1 cellular context compared by ENCODE assay signal in the genomic region with DNA sequence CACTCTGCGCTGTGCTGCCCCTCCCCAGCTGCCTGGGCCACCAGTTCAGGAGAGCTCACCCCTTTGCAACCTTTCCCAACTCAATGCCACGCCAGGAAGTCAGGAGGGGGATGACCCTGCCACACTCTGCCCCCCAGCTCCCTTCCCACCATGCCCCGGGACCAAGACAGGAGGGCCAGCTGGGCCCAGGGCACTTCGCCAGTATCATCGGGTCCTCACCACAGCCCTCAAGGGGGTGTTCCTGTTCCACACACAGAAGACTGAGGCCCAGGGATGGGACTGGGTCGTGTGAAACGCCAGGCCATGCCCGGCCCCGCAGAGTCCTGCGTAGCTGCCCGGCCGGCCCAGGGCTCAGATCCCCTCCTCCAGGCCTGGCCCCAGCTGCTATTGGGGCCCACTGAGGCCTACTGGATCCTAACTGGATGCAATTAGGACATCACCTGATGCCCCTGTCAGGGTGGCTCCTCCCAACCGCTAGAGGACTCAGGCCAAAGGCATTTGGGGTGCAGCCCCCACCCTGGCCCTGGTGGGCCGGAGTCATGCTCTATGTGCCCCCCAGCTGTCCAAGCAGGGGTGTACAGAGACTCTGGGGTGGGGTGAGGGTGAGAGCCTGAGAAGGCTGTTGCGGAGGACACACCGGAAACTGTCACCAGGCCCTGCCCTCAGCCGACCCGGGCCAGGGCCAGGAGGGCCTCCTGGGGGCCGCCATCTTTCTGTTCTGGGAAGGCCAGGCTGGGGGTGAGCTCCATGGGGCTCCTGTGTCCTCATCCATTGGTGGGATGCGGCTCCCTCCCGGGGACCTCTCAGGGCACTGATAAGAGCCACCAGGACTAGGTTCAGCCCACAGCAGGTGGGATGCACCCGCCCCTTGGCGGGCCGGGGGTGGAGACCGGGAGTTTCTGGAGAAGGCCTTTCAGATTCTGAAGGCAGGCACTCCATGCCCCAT.
TF ChIP-seq lines count a peak whose summit lies in the region.

No MANE protein-coding gene starts in this region.

TF ChIP-seq in HepG2, 621 proteins besides CTCF, POLR2A, EP300 and RAD21 (continued from another document and continues in another):
- TF ChIP-seq, protein P1, sequence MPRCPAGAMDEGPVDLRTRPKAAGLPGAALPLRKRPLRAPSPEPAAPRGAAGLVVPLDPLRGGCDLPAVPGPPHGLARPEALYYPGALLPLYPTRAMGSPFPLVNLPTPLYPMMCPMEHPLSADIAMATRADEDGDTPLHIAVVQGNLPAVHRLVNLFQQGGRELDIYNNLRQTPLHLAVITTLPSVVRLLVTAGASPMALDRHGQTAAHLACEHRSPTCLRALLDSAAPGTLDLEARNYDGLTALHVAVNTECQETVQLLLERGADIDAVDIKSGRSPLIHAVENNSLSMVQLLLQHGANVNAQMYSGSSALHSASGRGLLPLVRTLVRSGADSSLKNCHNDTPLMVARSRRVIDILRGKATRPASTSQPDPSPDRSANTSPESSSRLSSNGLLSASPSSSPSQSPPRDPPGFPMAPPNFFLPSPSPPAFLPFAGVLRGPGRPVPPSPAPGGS (CRISPR knock-in tag; IDR thresholded peaks at IDR 0.05) = no peak
- peak; percentile 69 for TF ChIP-seq PHF20 (CRISPR knock-in tag; IDR thresholded peaks at IDR 0.05)
- TF ChIP-seq HES4 (CRISPR knock-in tag; IDR thresholded peaks at IDR 0.05; ENCODE audit: borderline replicate concordance) = peak; percentile 17; the same call in 1 of the 2 replicates
- no peak; the same call in 1 of the 2 replicates for TF ChIP-seq TBX2 (CRISPR knock-in tag; IDR thresholded peaks at IDR 0.05; ENCODE audit: borderline replicate concordance)
- TF ChIP-seq, protein P2, sequence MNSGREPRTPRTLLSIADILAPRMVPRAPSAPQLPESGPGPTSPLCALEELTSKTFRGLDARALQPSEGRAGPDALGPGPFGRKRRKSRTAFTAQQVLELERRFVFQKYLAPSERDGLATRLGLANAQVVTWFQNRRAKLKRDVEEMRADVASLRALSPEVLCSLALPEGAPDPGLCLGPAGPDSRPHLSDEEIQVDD (CRISPR knock-in tag; IDR thresholded peaks at IDR 0.05; ENCODE audit: borderline replicate concordance) = no peak; the same call in 1 of the 2 replicates
- TF ChIP-seq MIER2 (CRISPR knock-in tag; IDR thresholded peaks at IDR 0.05) = no peak
- peak; percentile 86; the same call in 1 of the 2 replicates for TF ChIP-seq ZNF816 (CRISPR knock-in tag; IDR thresholded peaks at IDR 0.05; ENCODE audit: borderline replicate concordance)
- no peak for TF ChIP-seq ATRX (CRISPR knock-in tag; IDR thresholded peaks at IDR 0.05; ENCODE audit: borderline replicate concordance)
- TF ChIP-seq NCOA5 (CRISPR knock-in tag; IDR thresholded peaks at IDR 0.05) = no peak
- TF ChIP-seq HNF4G (IDR thresholded peaks at IDR 0.05; ENCODE audit: borderline replicate concordance, low read depth, low read length) = no peak
- peak; percentile 18; the same call in 1 of the 2 replicates for TF ChIP-seq HNF4G (CRISPR knock-in tag; IDR thresholded peaks at IDR 0.05; ENCODE audit: borderline replicate concordance, low read depth)
- TF ChIP-seq IRF2 (CRISPR knock-in tag; IDR thresholded peaks at IDR 0.05) = no peak
- no peak for TF ChIP-seq NAIF1 (CRISPR knock-in tag; IDR thresholded peaks at IDR 0.05; ENCODE audit: borderline replicate concordance)
- TF ChIP-seq, protein P3, sequence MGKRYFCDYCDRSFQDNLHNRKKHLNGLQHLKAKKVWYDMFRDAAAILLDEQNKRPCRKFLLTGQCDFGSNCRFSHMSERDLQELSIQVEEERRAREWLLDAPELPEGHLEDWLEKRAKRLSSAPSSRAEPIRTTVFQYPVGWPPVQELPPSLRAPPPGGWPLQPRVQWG (CRISPR knock-in tag; IDR thresholded peaks at IDR 0.05; ENCODE audit: borderline replicate concordance, low read depth) = no peak
- TF ChIP-seq, protein P4, sequence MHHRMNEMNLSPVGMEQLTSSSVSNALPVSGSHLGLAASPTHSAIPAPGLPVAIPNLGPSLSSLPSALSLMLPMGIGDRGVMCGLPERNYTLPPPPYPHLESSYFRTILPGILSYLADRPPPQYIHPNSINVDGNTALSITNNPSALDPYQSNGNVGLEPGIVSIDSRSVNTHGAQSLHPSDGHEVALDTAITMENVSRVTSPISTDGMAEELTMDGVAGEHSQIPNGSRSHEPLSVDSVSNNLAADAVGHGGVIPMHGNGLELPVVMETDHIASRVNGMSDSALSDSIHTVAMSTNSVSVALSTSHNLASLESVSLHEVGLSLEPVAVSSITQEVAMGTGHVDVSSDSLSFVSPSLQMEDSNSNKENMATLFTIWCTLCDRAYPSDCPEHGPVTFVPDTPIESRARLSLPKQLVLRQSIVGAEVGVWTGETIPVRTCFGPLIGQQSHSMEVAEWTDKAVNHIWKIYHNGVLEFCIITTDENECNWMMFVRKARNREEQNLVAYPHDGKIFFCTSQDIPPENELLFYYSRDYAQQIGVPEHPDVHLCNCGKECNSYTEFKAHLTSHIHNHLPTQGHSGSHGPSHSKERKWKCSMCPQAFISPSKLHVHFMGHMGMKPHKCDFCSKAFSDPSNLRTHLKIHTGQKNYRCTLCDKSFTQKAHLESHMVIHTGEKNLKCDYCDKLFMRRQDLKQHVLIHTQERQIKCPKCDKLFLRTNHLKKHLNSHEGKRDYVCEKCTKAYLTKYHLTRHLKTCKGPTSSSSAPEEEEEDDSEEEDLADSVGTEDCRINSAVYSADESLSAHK (CRISPR knock-in tag; IDR thresholded peaks at IDR 0.05; ENCODE audit: borderline replicate concordance) = no peak
- no peak for TF ChIP-seq ZNF780A (CRISPR knock-in tag; IDR thresholded peaks at IDR 0.05)
- 0 out of 2 replicates have a peak, but pooled peaks have one; percentile 43 for TF ChIP-seq SALL2 (CRISPR knock-in tag; IDR thresholded peaks at IDR 0.05)
- TF ChIP-seq ZNF354B (CRISPR knock-in tag; IDR thresholded peaks at IDR 0.05) = no peak
- TF ChIP-seq, protein P5, sequence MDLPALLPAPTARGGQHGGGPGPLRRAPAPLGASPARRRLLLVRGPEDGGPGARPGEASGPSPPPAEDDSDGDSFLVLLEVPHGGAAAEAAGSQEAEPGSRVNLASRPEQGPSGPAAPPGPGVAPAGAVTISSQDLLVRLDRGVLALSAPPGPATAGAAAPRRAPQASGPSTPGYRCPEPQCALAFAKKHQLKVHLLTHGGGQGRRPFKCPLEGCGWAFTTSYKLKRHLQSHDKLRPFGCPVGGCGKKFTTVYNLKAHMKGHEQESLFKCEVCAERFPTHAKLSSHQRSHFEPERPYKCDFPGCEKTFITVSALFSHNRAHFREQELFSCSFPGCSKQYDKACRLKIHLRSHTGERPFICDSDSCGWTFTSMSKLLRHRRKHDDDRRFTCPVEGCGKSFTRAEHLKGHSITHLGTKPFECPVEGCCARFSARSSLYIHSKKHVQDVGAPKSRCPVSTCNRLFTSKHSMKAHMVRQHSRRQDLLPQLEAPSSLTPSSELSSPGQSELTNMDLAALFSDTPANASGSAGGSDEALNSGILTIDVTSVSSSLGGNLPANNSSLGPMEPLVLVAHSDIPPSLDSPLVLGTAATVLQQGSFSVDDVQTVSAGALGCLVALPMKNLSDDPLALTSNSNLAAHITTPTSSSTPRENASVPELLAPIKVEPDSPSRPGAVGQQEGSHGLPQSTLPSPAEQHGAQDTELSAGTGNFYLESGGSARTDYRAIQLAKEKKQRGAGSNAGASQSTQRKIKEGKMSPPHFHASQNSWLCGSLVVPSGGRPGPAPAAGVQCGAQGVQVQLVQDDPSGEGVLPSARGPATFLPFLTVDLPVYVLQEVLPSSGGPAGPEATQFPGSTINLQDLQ (CRISPR knock-in tag; IDR thresholded peaks at IDR 0.05) = 0 out of 2 replicates have a peak, but pooled peaks have one; percentile 69
- TF ChIP-seq PPARG (CRISPR knock-in tag; conservative IDR thresholded peaks at IDR 0.05) = 0 out of 2 replicates have a peak, but pooled peaks have one; percentile 7
- TF ChIP-seq, protein P6, sequence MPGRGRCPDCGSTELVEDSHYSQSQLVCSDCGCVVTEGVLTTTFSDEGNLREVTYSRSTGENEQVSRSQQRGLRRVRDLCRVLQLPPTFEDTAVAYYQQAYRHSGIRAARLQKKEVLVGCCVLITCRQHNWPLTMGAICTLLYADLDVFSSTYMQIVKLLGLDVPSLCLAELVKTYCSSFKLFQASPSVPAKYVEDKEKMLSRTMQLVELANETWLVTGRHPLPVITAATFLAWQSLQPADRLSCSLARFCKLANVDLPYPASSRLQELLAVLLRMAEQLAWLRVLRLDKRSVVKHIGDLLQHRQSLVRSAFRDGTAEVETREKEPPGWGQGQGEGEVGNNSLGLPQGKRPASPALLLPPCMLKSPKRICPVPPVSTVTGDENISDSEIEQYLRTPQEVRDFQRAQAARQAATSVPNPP (CRISPR knock-in tag; IDR thresholded peaks at IDR 0.05) = no peak
- TF ChIP-seq ZNF570 (CRISPR knock-in tag; IDR thresholded peaks at IDR 0.05; ENCODE audit: borderline replicate concordance) = no peak
- TF ChIP-seq ZNF773 (CRISPR knock-in tag; IDR thresholded peaks at IDR 0.05; ENCODE audit: borderline replicate concordance) = 0 out of 2 replicates have a peak, but pooled peaks have one; percentile 66
- TF ChIP-seq, protein P7, sequence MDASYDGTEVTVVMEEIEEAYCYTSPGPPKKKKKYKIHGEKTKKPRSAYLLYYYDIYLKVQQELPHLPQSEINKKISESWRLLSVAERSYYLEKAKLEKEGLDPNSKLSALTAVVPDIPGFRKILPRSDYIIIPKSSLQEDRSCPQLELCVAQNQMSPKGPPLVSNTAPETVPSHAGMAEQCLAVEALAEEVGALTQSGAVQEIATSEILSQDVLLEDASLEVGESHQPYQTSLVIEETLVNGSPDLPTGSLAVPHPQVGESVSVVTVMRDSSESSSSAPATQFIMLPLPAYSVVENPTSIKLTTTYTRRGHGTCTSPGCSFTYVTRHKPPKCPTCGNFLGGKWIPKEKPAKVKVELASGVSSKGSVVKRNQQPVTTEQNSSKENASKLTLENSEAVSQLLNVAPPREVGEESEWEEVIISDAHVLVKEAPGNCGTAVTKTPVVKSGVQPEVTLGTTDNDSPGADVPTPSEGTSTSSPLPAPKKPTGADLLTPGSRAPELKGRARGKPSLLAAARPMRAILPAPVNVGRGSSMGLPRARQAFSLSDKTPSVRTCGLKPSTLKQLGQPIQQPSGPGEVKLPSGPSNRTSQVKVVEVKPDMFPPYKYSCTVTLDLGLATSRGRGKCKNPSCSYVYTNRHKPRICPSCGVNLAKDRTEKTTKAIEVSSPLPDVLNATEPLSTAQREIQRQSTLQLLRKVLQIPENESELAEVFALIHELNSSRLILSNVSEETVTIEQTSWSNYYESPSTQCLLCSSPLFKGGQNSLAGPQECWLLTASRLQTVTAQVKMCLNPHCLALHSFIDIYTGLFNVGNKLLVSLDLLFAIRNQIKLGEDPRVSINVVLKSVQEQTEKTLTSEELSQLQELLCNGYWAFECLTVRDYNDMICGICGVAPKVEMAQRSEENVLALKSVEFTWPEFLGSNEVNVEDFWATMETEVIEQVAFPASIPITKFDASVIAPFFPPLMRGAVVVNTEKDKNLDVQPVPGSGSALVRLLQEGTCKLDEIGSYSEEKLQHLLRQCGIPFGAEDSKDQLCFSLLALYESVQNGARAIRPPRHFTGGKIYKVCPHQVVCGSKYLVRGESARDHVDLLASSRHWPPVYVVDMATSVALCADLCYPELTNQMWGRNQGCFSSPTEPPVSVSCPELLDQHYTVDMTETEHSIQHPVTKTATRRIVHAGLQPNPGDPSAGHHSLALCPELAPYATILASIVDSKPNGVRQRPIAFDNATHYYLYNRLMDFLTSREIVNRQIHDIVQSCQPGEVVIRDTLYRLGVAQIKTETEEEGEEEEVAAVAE (CRISPR knock-in tag; IDR thresholded peaks at IDR 0.05; ENCODE audit: borderline replicate concordance) = no peak
- TF ChIP-seq MIXL1 (CRISPR knock-in tag; IDR thresholded peaks at IDR 0.05) = 0 out of 2 replicates have a peak, but pooled peaks have one; percentile 33
- peak; percentile 86 for TF ChIP-seq GZF1 (CRISPR knock-in tag; IDR thresholded peaks at IDR 0.05)
- TF ChIP-seq, protein P8, sequence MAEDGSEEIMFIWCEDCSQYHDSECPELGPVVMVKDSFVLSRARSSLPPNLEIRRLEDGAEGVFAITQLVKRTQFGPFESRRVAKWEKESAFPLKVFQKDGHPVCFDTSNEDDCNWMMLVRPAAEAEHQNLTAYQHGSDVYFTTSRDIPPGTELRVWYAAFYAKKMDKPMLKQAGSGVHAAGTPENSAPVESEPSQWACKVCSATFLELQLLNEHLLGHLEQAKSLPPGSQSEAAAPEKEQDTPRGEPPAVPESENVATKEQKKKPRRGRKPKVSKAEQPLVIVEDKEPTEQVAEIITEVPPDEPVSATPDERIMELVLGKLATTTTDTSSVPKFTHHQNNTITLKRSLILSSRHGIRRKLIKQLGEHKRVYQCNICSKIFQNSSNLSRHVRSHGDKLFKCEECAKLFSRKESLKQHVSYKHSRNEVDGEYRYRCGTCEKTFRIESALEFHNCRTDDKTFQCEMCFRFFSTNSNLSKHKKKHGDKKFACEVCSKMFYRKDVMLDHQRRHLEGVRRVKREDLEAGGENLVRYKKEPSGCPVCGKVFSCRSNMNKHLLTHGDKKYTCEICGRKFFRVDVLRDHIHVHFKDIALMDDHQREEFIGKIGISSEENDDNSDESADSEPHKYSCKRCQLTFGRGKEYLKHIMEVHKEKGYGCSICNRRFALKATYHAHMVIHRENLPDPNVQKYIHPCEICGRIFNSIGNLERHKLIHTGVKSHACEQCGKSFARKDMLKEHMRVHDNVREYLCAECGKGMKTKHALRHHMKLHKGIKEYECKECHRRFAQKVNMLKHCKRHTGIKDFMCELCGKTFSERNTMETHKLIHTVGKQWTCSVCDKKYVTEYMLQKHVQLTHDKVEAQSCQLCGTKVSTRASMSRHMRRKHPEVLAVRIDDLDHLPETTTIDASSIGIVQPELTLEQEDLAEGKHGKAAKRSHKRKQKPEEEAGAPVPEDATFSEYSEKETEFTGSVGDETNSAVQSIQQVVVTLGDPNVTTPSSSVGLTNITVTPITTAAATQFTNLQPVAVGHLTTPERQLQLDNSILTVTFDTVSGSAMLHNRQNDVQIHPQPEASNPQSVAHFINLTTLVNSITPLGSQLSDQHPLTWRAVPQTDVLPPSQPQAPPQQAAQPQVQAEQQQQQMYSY (CRISPR knock-in tag; IDR thresholded peaks at IDR 0.05) = 0 out of 2 replicates have a peak, but pooled peaks have one; percentile 32
- TF ChIP-seq KDM3A (CRISPR knock-in tag; IDR thresholded peaks at IDR 0.05; ENCODE audit: low read depth) = peak; percentile 76
- peak; percentile 71; the same call in 1 of the 2 replicates for TF ChIP-seq ZNF605 (CRISPR knock-in tag; IDR thresholded peaks at IDR 0.05)
- TF ChIP-seq ZNF333 (CRISPR knock-in tag; IDR thresholded peaks at IDR 0.05; ENCODE audit: borderline replicate concordance) = no peak
- no peak for TF ChIP-seq ARID2 (CRISPR knock-in tag; IDR thresholded peaks at IDR 0.05; ENCODE audit: borderline replicate concordance)
- TF ChIP-seq ZBTB42 (CRISPR knock-in tag; IDR thresholded peaks at IDR 0.05) = no peak
- no peak for TF ChIP-seq ZNF484 (CRISPR knock-in tag; IDR thresholded peaks at IDR 0.05; ENCODE audit: borderline replicate concordance, low read depth)
- TF ChIP-seq ZZZ3 (CRISPR knock-in tag; IDR thresholded peaks at IDR 0.05; ENCODE audit: borderline replicate concordance) = peak; percentile 34; the same call in 1 of the 2 replicates
- TF ChIP-seq GTF2F1 (IDR thresholded peaks at IDR 0.05; ENCODE audit: low read length) = no peak
- TF ChIP-seq ZNF431 (CRISPR knock-in tag; IDR thresholded peaks at IDR 0.05; ENCODE audit: borderline replicate concordance, low read depth) = no peak
- TF ChIP-seq SYNCRIP (IDR thresholded peaks at IDR 0.05; ENCODE audit: insufficient read depth, low read depth, low read length) = no peak
- peak; percentile 16 for TF ChIP-seq GATAD1 (CRISPR knock-in tag; IDR thresholded peaks at IDR 0.05)
- TF ChIP-seq KDM4B (CRISPR knock-in tag; IDR thresholded peaks at IDR 0.05) = peak; percentile 20; the same call in 1 of the 2 replicates
- TF ChIP-seq, protein P9, sequence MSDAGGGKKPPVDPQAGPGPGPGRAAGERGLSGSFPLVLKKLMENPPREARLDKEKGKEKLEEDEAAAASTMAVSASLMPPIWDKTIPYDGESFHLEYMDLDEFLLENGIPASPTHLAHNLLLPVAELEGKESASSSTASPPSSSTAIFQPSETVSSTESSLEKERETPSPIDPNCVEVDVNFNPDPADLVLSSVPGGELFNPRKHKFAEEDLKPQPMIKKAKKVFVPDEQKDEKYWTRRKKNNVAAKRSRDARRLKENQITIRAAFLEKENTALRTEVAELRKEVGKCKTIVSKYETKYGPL (CRISPR knock-in tag; IDR thresholded peaks at IDR 0.05) = 0 out of 2 replicates have a peak, but pooled peaks have one; percentile 23
